31 cellular contexts compared by ENCODE assay signal in genomic region chr6:117729613-117730012, GRCh38.
"Had no signal": no experiment of that assay in that cellular context is flagged by ENCODE, and none has a peak within 500 bp of the region (broad histone marks: within the 10 kb centered on the region; RNA-seq: fewer than 3 reads in every experiment).

No MANE protein-coding gene starts in this region.

- H3K27me3 Mint-ChIP-seq: progenitor cell of endocrine pancreas had no signal

- H3K4me3 ChIP-seq: adrenal gland, body of pancreas, colonic mucosa, gastrocnemius medialis, ovary, right lobe of liver, testis, transverse colon had no signal

- H3K9me3 ChIP-seq: adrenal gland, body of pancreas, colonic mucosa, gastrocnemius medialis, ovary, right lobe of liver, testis, transverse colon had no signal

- H3K4me1 Mint-ChIP-seq: nephron progenitor cell had no signal

- ATAC-seq: activated CD4-positive, CD25-positive, alpha-beta regulatory T cell treated with anti-CD3 and anti-CD28 coated beads, Interleukin-2, amount 50 U/mL, for 24 hours; body of pancreas; gastrocnemius medialis; left cardiac atrium; left ventricle myocardium superior; right lobe of liver; stimulated activated naive CD8-positive, alpha-beta T cell treated with anti-CD3 and anti-CD28 coated beads, Interleukin-15, Interleukin-2, amounts not matched to agents 100 U/mL and 50 U/mL, for 24 hours had no signal

- H3K4me3 Mint-ChIP-seq: activated CD4-positive, alpha-beta memory T cell treated with anti-CD3 and anti-CD28 coated beads for 36 hours; activated naive CD4-positive, alpha-beta T cell treated with anti-CD3 and anti-CD28 coated beads for 36 hours; activated naive CD8-positive, alpha-beta T cell treated with anti-CD3 and anti-CD28 coated beads for 36 hours; activated T-helper 1 cell treated with anti-CD3 and anti-CD28 coated beads, Interleukin-12 subunit alpha, Interleukin-12 subunit beta, Interleukin-2, Interleukin-4 antibody, amounts not matched to agents 30 ng/mL and 10 ng/mL and 1 ng/mL, durations not matched to agents 14 hours and 24 hours and 36 hours; nephron progenitor cell had no signal

- H3K4me1 ChIP-seq: adrenal gland, body of pancreas, colonic mucosa, gastrocnemius medialis, right lobe of liver, testis, transverse colon had no signal

- H3K27ac Mint-ChIP-seq: activated CD4-positive, alpha-beta memory T cell treated with anti-CD3 and anti-CD28 coated beads for 36 hours; activated naive CD4-positive, alpha-beta T cell treated with anti-CD3 and anti-CD28 coated beads for 36 hours; activated naive CD8-positive, alpha-beta T cell treated with anti-CD3 and anti-CD28 coated beads for 36 hours; activated T-helper 1 cell treated with anti-CD3 and anti-CD28 coated beads, Interleukin-12 subunit alpha, Interleukin-12 subunit beta, Interleukin-2, Interleukin-4 antibody, amounts not matched to agents 30 ng/mL and 10 ng/mL and 1 ng/mL, durations not matched to agents 14 hours and 24 hours and 36 hours; nephron progenitor cell; progenitor cell of endocrine pancreas had no signal

- H3K36me3 Mint-ChIP-seq: activated CD4-positive, alpha-beta memory T cell treated with anti-CD3 and anti-CD28 coated beads for 36 hours; activated naive CD8-positive, alpha-beta T cell treated with anti-CD3 and anti-CD28 coated beads for 36 hours had no signal

- H3K27me3 ChIP-seq: adrenal gland, body of pancreas, colonic mucosa, gastrocnemius medialis, ovary, right lobe of liver, testis, transverse colon had no signal

- H3K9me3 Mint-ChIP-seq: activated T-helper 1 cell treated with anti-CD3 and anti-CD28 coated beads, Interleukin-12 subunit alpha, Interleukin-12 subunit beta, Interleukin-2, Interleukin-4 antibody, amounts not matched to agents 30 ng/mL and 10 ng/mL and 1 ng/mL, durations not matched to agents 14 hours and 24 hours and 36 hours had no signal

- FAIRE-seq: keratinocyte, TTC549 had no signal

- DNase-seq: activated CD4-positive, alpha-beta memory T cell treated with anti-CD3 and anti-CD28 coated beads for 36 hours; activated CD4-positive, alpha-beta T cell treated with anti-CD3 and anti-CD28 coated beads for 48 hours; activated CD8-positive, alpha-beta memory T cell treated with anti-CD3 and anti-CD28 coated beads, Interleukin-2, amount 50 U/mL, for 4 hours; activated effector memory CD4-positive, alpha-beta T cell treated with anti-CD3 and anti-CD28 coated beads, Interleukin-2, amount 50 U/mL, for 16 hours; activated naive CD4-positive, alpha-beta T cell treated with anti-CD3 and anti-CD28 coated beads for 36 hours; activated naive CD8-positive, alpha-beta T cell treated with anti-CD3 and anti-CD28 coated beads for 36 hours; activated T-cell treated with anti-CD3 and anti-CD28 coated beads, Interleukin-2, amount 50 U/mL, for 1 hour; adrenal gland; aorta; body of pancreas; cerebellar nuclear complex; colonic mucosa; effector CD8-positive, alpha-beta T cell; gastrocnemius medialis; glutamatergic neuron; left cardiac atrium; left ventricle myocardium superior; nephron progenitor cell; ovary; right lobe of liver; stimulated activated CD4-positive, alpha-beta T cell treated with anti-CD3 and anti-CD28 coated beads, Interleukin-12 subunit alpha, Interleukin-12 subunit beta, amount 100 ng/mL, for 4 hours; stimulated activated CD4-positive, alpha-beta T cell treated with anti-CD3 and anti-CD28 coated beads, Interleukin-4, amount 100 ng/mL, for 1 hour; stimulated activated naive CD8-positive, alpha-beta T cell treated with anti-CD3 and anti-CD28 coated beads, Interleukin-15, Interleukin-2, amounts not matched to agents 100 U/mL and 50 U/mL, for 24 hours; testis; transverse colon; WERI-Rb-1 had no signal

- H3K36me3 ChIP-seq: adrenal gland, colonic mucosa, gastrocnemius medialis, ovary, right lobe of liver, transverse colon, WERI-Rb-1 had no signal

- H3K27ac ChIP-seq: adrenal gland, body of pancreas, colonic mucosa, gastrocnemius medialis, ovary, right lobe of liver, testis, transverse colon, WERI-Rb-1 had no signal
